ENCODE assay signal across 19 cellular contexts in the genomic region with DNA sequence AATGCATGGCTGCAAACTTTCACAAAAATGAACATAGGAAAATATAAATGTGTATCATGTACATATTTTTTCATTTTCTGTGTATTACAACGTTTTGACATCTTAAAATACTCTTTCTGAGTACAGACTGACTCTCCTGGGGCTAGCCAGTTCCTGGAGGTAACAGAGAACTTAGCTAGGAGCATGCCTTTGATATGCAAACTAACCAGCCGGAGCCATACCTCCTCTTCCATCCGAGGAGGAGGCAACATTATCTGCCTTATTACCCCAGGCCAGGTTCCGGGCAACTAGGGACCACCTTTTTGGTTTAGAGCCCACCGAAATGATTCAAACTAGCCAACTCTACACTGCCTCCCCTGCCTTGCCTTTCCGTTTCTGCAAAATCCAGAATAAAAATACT. TPM values are rescaled to one million over a fixed set of nuclear protein-coding genes. Genes with fewer than 3 reads are reported as not detected.
A peak's percentile ranks its signal among the peaks of the same experiment; 100 is the strongest.
DNase-seq lines count a peak whose midpoint lies in the region; ATAC-seq and TF ChIP-seq lines count a peak whose summit lies in the region.
"Had no signal": no experiment of that assay in that cellular context is flagged by ENCODE, and none has a peak within 500 bp of the region (broad histone marks: within the 10 kb centered on the region; RNA-seq: fewer than 3 reads in every experiment).

No MANE protein-coding gene starts in this region.

- no peaks in the 10 kb centered on the region for H4K20me1 ChIP-seq in HCT116 (ENCODE audit: insufficient read depth)

- H3K9me3 ChIP-seq in HCT116 (ENCODE audit: control insufficient read depth in 1 of 2, insufficient read depth in 1 of 2, low read depth in 1 of 2, low read length in 2 of 2) (no peaks in the 10 kb centered on the region), endodermal cell (ENCODE audit: control insufficient read depth, low read length) (no peaks in the 10 kb centered on the region)
- H3K9me3 ChIP-seq: A549, Caco-2, HAP-1 had no signal

- no peak overlapping the region for H3K56ac ChIP-seq in mesendoderm (ENCODE audit: low read length)

- ATAC-seq in HCT116 (no peak), HG03280 (IDR thresholded peaks at IDR 0.05; ENCODE audit: unreplicated experiment) (no peak)
- ATAC-seq: A549 had no signal

- RAD21 ChIA-PET in HCT116 (lab: Charles Lee; ENCODE audit: low non-redundant PET in 1 of 2, low total read pairs in 2 of 2, uncharacterized antibody in 2 of 2, unreplicated experiment in 2 of 2) = no interaction called here

- no peak overlapping the region for H2BK120ac ChIP-seq in mesendoderm (ENCODE audit: low read depth, low read length)

- H2BK5ac ChIP-seq in mesendoderm (ENCODE audit: low read length) = no peak overlapping the region

- POLR2A ChIA-PET in HCT116 (lab: Charles Lee) = no interaction called here

- no peak overlapping the region for H2AFZ ChIP-seq in HCT116 (ENCODE audit: low read depth, low read length, poor library complexity, severe bottlenecking)

- TF ChIP-seq CTCF in HCT116 (IDR thresholded peaks at IDR 0.05 in 2 of 3, conservative IDR thresholded peaks at IDR 0.05 in 1 of 3; ENCODE audit: borderline replicate concordance in 1 of 3, insufficient read depth in 1 of 3, low read depth in 2 of 3, low read length in 2 of 3) (no peak), endodermal cell (conservative IDR thresholded peaks at IDR 0.05) (no peak)

- H3K36me3 Mint-ChIP-seq in endodermal cell (ENCODE audit: low read depth) = no peaks in the 10 kb centered on the region

- H3K27ac Mint-ChIP-seq in endodermal cell = no peak overlapping the region
- H3K27ac Mint-ChIP-seq: CD4-positive, alpha-beta T cell had no signal

- no peak for TF ChIP-seq POLR2A in HCT116 (IDR thresholded peaks at IDR 0.05; ENCODE audit: borderline replicate concordance, extremely low read depth, insufficient read depth, insufficient read length)

- WGBS in endodermal cell (ENCODE audit: insufficient coverage in 1 of 2, insufficient read length in 1 of 2), 2 experiments = 66 to 88% methylated on average over 4 to 6 of the region's 6 CpGs
- WGBS in mesendoderm (ENCODE audit: extremely low coverage, insufficient coverage, low lambda C conversion rate) = no CpG with 5 or more reads among the region's 6 CpGs

- H3K4me2 ChIP-seq in HCT116 (ENCODE audit: low read length) (peak overlapping the region; percentile 76; the same call in 1 of the 2 replicates), mesendoderm (ENCODE audit: low read length) (no peak overlapping the region)
- H3K4me2 ChIP-seq: A549 had no signal

- no TSS peak for BruUV-seq in HCT116 (replicated peaks; lab: Mats Ljungman, UMichigan)

- no peak overlapping the region for H3K4ac ChIP-seq in mesendoderm (ENCODE audit: low read depth, low read length)

- no peaks in the 10 kb centered on the region for H3K79me1 ChIP-seq in mesendoderm (ENCODE audit: low read length)

- DNase-seq in ELF-1 (ENCODE audit: low read depth, low spot score) = peak; percentile 18
- no peak for DNase-seq in HCT116 (ENCODE audit: low read depth, low spot score)
- peak; percentile 50 for DNase-seq in endodermal cell
- DNase-seq in mesendoderm = peak; percentile 48
- DNase-seq in NCI-H524 (lab: John Stamatoyannopoulos, UW) = no peak
- no peak for DNase-seq in G401 (ENCODE audit: low spot score)
- DNase-seq: AML-193; Caco-2; CD4-positive, alpha-beta T cell; DMS79 treated with DMSO at 0.1 percent for 48 hours; GDM1; GOT3; Karpas-422; KBM-7 had no signal

- H4K5ac ChIP-seq in mesendoderm (ENCODE audit: low read length) = no peak overlapping the region

- no peaks in the 10 kb centered on the region for H3K9me3 Mint-ChIP-seq in endodermal cell
- H3K9me3 Mint-ChIP-seq: CD4-positive, alpha-beta T cell had no signal

- H3K27me3 ChIP-seq in HCT116 (ENCODE audit: insufficient read depth, low read length) (no peaks in the 10 kb centered on the region), endodermal cell (ENCODE audit: control insufficient read depth, insufficient read depth, low read length, poor library complexity, severe bottlenecking) (no peaks in the 10 kb centered on the region), mesendoderm (ENCODE audit: insufficient read depth, low read length, poor library complexity) (no peaks in the 10 kb centered on the region)

- H3K79me2 ChIP-seq in HCT116 (ENCODE audit: insufficient read depth, low read length) = no peaks in the 10 kb centered on the region
- no peaks in the 10 kb centered on the region for H3K79me2 ChIP-seq in mesendoderm (ENCODE audit: control insufficient read depth, insufficient read depth, low read length)

- H3K9ac ChIP-seq in HCT116 (ENCODE audit: low read length) (no peak overlapping the region), endodermal cell (ENCODE audit: extremely low read depth, low read length, poor library complexity, severe bottlenecking) (no peak overlapping the region), mesendoderm (ENCODE audit: low read length) (no peak overlapping the region)

- no peaks in the 10 kb centered on the region for H3K9me2 ChIP-seq in HCT116 (ENCODE audit: insufficient read depth)

- no peak overlapping the region for H3K4me3 ChIP-seq in HCT116 (replicated peaks in 1 of 2; ENCODE audit: low read depth in 1 of 2, low read length in 2 of 2)
- H3K4me3 ChIP-seq in endodermal cell (ENCODE audit: low read length) = no peak overlapping the region
- H3K4me3 ChIP-seq in mesendoderm (ENCODE audit: low read length) = no peak overlapping the region
- H3K4me3 ChIP-seq: A549, HAP-1 had no signal

- CTCF ChIA-PET in HCT116 (lab: Charles Lee) = no interaction called here

- no peak for TF ChIP-seq RAD21 in HCT116 (IDR thresholded peaks at IDR 0.05; ENCODE audit: low read depth)

- no peak overlapping the region for H3K4me3 Mint-ChIP-seq in endodermal cell
- H3K4me3 Mint-ChIP-seq: CD4-positive, alpha-beta T cell had no signal

- intact Hi-C loops in HCT116 (cut with micrococcal nuclease) = no loop called here

- H3K36me3 ChIP-seq in HCT116 (ENCODE audit: control insufficient read depth in 1 of 2, insufficient read depth in 2 of 2, low read length in 2 of 2) (no peaks in the 10 kb centered on the region), endodermal cell (ENCODE audit: control insufficient read depth, insufficient read depth, low read length) (no peaks in the 10 kb centered on the region), mesendoderm (ENCODE audit: control insufficient read depth, insufficient read depth, low read length) (no peaks in the 10 kb centered on the region)
- H3K36me3 ChIP-seq: HAP-1 had no signal

- H3K27ac ChIP-seq in HCT116 (ENCODE audit: low read depth, low read length) (no peak overlapping the region), endodermal cell (ENCODE audit: low read depth, low read length) (no peak overlapping the region), mesendoderm (ENCODE audit: low read depth, low read length) (no peak overlapping the region)
- H3K27ac ChIP-seq: 22Rv1, A549, C4-2B had no signal

- H3K18ac ChIP-seq in mesendoderm (ENCODE audit: low read length) = no peak overlapping the region

- no peak overlapping the region for H2BK15ac ChIP-seq in mesendoderm (replicated peaks; ENCODE audit: low read depth)

- no peaks in the 10 kb centered on the region for H3K27me3 Mint-ChIP-seq in endodermal cell (ENCODE audit: insufficient read depth)

- no peak overlapping the region for H4K8ac ChIP-seq in mesendoderm (ENCODE audit: low read depth, low read length)

- no peak overlapping the region for H2AK5ac ChIP-seq in mesendoderm (ENCODE audit: low read length)

- H3K4me1 ChIP-seq in HCT116 (ENCODE audit: control insufficient read depth in 1 of 2, insufficient read depth in 2 of 2, low read length in 2 of 2) (peaks cover 0 to 13% of the 10 kb centered on the region in 2 experiments; a peak in 2 of 4 replicates), endodermal cell (ENCODE audit: control insufficient read depth, insufficient read depth, low read length) (no peaks in the 10 kb centered on the region), mesendoderm (ENCODE audit: control insufficient read depth, low read depth, low read length) (peaks cover 1% of the 10 kb centered on the region)
- H3K4me1 ChIP-seq: A549, HAP-1 had no signal

- peaks cover 13% of the 10 kb centered on the region for H3K4me1 Mint-ChIP-seq in endodermal cell

- no peak overlapping the region for H3K23ac ChIP-seq in mesendoderm (ENCODE audit: low read length)

- in situ Hi-C loops in G401 (cut with HindIII; ENCODE audit: low sequenced_read_pairs) = no loop called here

TF ChIP-seq in HCT116, 20 proteins besides CTCF, POLR2A, EP300 and RAD21 (continues in another document):
- TF ChIP-seq MAX (IDR thresholded peaks at IDR 0.05) (no peak), CBX3 (IDR thresholded peaks at IDR 0.05; ENCODE audit: low read depth) (no peak), EZH2phosphoT487 (IDR thresholded peaks at IDR 0.05; ENCODE audit: borderline replicate concordance) (no peak), EGR1 (IDR thresholded peaks at IDR 0.05; ENCODE audit: low read depth) (no peak), JUND (IDR thresholded peaks at IDR 0.05) (no peak), ZNF274 (IDR thresholded peaks at IDR 0.05; ENCODE audit: low read depth, low read length) (no peak), ATF3 (IDR thresholded peaks at IDR 0.05) (no peak), TCF7L2 (IDR thresholded peaks at IDR 0.05; ENCODE audit: borderline replicate concordance, extremely low read depth, insufficient read depth, insufficient read length) (no peak), FOSL1 (IDR thresholded peaks at IDR 0.05; ENCODE audit: low read depth) (no peak), YY1 (IDR thresholded peaks at IDR 0.05; ENCODE audit: extremely low read depth, insufficient replicate concordance, low read depth, low read length) (no peak)

RNA-seq across cellular contexts. Expression of gene HECW1, which starts 33.7 kb away (rescaled TPM):
- total RNA-seq in HCT116 (2021; ENCODE audit: unreplicated experiment) = 5.6 TPM
- polyA plus RNA-seq in HCT116 (2012) = 2.8 and 3.1 TPM in 2 replicates
- 10 to 100 TPM in 1 of 2 donors, 1 to 10 TPM in 1; 4.6 to 12.0 TPM for total RNA-seq in endodermal cell
- polyA plus RNA-seq in endodermal cell (2013, experiment 1 of 2) = 1.6 TPM
- 0.62 TPM for polyA plus RNA-seq in endodermal cell (2013, experiment 2 of 2)
- 2.2 TPM for polyA plus RNA-seq in mesendoderm (2013, experiment 1 of 2)
- 1.5 TPM for polyA plus RNA-seq in mesendoderm (2013, experiment 2 of 2)
- not detected in 2 replicates for total RNA-seq in G401 (2014; rRNA removed; shearing (Covaris generic))
- total RNA-seq: CD4-positive, alpha-beta T cell had no signal

Comparison
In these comparisons a context has a peak if more than half of its experiments do, and no peak if none do; other contexts are left out.
1. DNase-seq: peak in ELF-1 (single experiment), endodermal cell (single experiment) and mesendoderm (single experiment); none in HCT116 (single experiment), NCI-H524 (0 of 2) and G401 (single experiment).